In genomic region chr12:29681370-29681769, GRCh38 we compare ENCODE assay signal across 16 cellular contexts.
DNase-seq lines count a peak whose midpoint lies in the region; ATAC-seq and TF ChIP-seq lines count a peak whose summit lies in the region.
"Had no signal": no experiment of that assay in that cellular context is flagged by ENCODE, and none has a peak within 500 bp of the region (broad histone marks: within the 10 kb centered on the region; RNA-seq: fewer than 3 reads in every experiment).

No MANE protein-coding gene starts in this region.

- H3K4me1 ChIP-seq in IMR-90 (ENCODE audit: control insufficient read depth, insufficient read depth, low read length) (peaks cover 3% of the 10 kb centered on the region), PC-9 (replicated peaks; ENCODE audit: insufficient read depth) (no peaks in the 10 kb centered on the region)
- H3K4me1 ChIP-seq: Caco-2 had no signal

- H3K27ac ChIP-seq in IMR-90 (ENCODE audit: insufficient read depth, low read length) = no peak overlapping the region
- H3K27ac ChIP-seq in PC-9 = no peak overlapping the region
- H3K27ac ChIP-seq: C4-2B, HL-60 had no signal

- peaks cover 3 to 5% of the 10 kb centered on the region in 2 experiments; a peak in 3 of 4 replicates for H3K79me1 ChIP-seq in IMR-90 (ENCODE audit: low read depth in 1 of 2, low read length in 2 of 2)

- H2AFZ ChIP-seq in IMR-90 (replicated peaks; ENCODE audit: low read length, poor library complexity) (no peak overlapping the region), PC-9 (no peak overlapping the region)
- H2AFZ ChIP-seq: GM23338 had no signal

- H3K18ac ChIP-seq in IMR-90 (ENCODE audit: low read depth, low read length) = no peak overlapping the region

- no peak overlapping the region for H4K8ac ChIP-seq in IMR-90 (ENCODE audit: low read depth in 2 of 2, low read length in 2 of 2)

- TF ChIP-seq CTCF in IMR-90 (conservative IDR thresholded peaks at IDR 0.05; ENCODE audit: low read depth, low read length) (no peak), choroid plexus epithelial cell (conservative IDR thresholded peaks at IDR 0.05; ENCODE audit: low read depth, low read length) (no peak), PC-9 (conservative IDR thresholded peaks at IDR 0.05) (no peak)

- H3F3A ChIP-seq in PC-9 (ENCODE audit: insufficient read depth, low read depth) = no peaks in the 10 kb centered on the region

- no peak overlapping the region for H2BK15ac ChIP-seq in IMR-90 (ENCODE audit: low read depth, low read length)

- BruUV-seq in IMR-90 (replicated peaks; lab: Mats Ljungman, UMichigan) (no TSS peak), PC-9 (replicated peaks; lab: Mats Ljungman, UMichigan) (no TSS peak)

- H3K23ac ChIP-seq in IMR-90 (ENCODE audit: low read depth, low read length) = no peak overlapping the region

- H3K36me3 ChIP-seq in IMR-90 (ENCODE audit: control insufficient read depth, insufficient read depth, low read length) = peaks cover 7% of the 10 kb centered on the region
- H3K36me3 ChIP-seq in PC-9 (ENCODE audit: low read depth) = no peaks in the 10 kb centered on the region

- H3K79me2 ChIP-seq in PC-9 (ENCODE audit: low read depth) = no peaks in the 10 kb centered on the region

- H4K20me1 ChIP-seq in IMR-90 (ENCODE audit: insufficient read depth, low read length) (0 out of 2 replicates have a peak, but pooled peaks cover 2% of the 10 kb centered on the region), PC-9 (ENCODE audit: insufficient read depth) (no peaks in the 10 kb centered on the region)

- H3K9me1 ChIP-seq in IMR-90 (ENCODE audit: insufficient read depth, low read length) = 0 out of 2 replicates have a peak, but pooled peaks cover 4% of the 10 kb centered on the region

- no peak overlapping the region for H4K5ac ChIP-seq in IMR-90 (ENCODE audit: low read depth, low read length)

- in situ Hi-C loops in IMR-90 (cut with MboI; ENCODE audit: low sequenced_read_pairs) = no loop called here

- H4K91ac ChIP-seq in IMR-90 (ENCODE audit: insufficient read depth, low read depth, low read length) = no peak overlapping the region

- no peak overlapping the region for H2AK9ac ChIP-seq in IMR-90 (replicated peaks; ENCODE audit: low read depth, low read length, poor library complexity)

- no peak for TF ChIP-seq RAD21 in IMR-90 (IDR thresholded peaks at IDR 0.05; ENCODE audit: low read length)

- H3K56ac ChIP-seq in IMR-90 (ENCODE audit: extremely low read depth, insufficient read depth, low read length) = no peak overlapping the region

- H2BK20ac ChIP-seq in IMR-90 (ENCODE audit: low read depth, low read length) = no peak overlapping the region

- no peak for ATAC-seq in IMR-90 (ENCODE audit: low read depth)
- ATAC-seq in left lobe of liver = no peak
- ATAC-seq: GM23338, HCT116 had no signal

- H3K9me2 ChIP-seq in PC-9 (ENCODE audit: insufficient read depth) = no peaks in the 10 kb centered on the region

- CTCF ChIA-PET in IMR-90 (lab: Yijun Ruan, JAX) = no interaction called here
- CTCF ChIA-PET in PC-9 (lab: Charles Lee) = no interaction called here

- H2AK5ac ChIP-seq in IMR-90 (ENCODE audit: low read depth, low read length) = no peak overlapping the region

- H3K4me3 ChIP-seq in IMR-90 (ENCODE audit: insufficient read depth, low read depth, low read length) = no peak overlapping the region
- H3K4me3 ChIP-seq in choroid plexus epithelial cell (ENCODE audit: low read depth, low read length) = no peak overlapping the region
- no peak overlapping the region for H3K4me3 ChIP-seq in PC-9
- H3K4me3 ChIP-seq: GM23338 had no signal

- intact Hi-C loops in IMR-90 (cut with micrococcal nuclease) (no loop called here), PC-9 (cut with micrococcal nuclease; ENCODE audit: unreplicated experiment) (no loop called here)

- dilution Hi-C loops in IMR-90 (cut with HindIII; ENCODE audit: low sequenced_read_pairs, unreplicated experiment) = no loop called here

- H3K4ac ChIP-seq in IMR-90 (ENCODE audit: low read depth, low read length) = no peak overlapping the region

- no peaks in the 10 kb centered on the region for H3K27me3 ChIP-seq in IMR-90 (ENCODE audit: control insufficient read depth, insufficient read depth, low read length)
- H3K27me3 ChIP-seq in PC-9 (ENCODE audit: insufficient read depth, low read depth) = no peaks in the 10 kb centered on the region

- H3K4me2 ChIP-seq in IMR-90 (ENCODE audit: low read depth, low read length) (no peak overlapping the region), PC-9 (no peak overlapping the region)
- H3K4me2 ChIP-seq: GM23338 had no signal

- WGBS in IMR-90 (ENCODE audit: extremely low coverage in 2 of 2, insufficient read length in 1 of 2), 2 experiments = no CpG with 5 or more reads among the region's 1 CpG

- H3K9ac ChIP-seq in IMR-90 (ENCODE audit: low read depth, low read length) = no peak overlapping the region

- H2BK5ac ChIP-seq in IMR-90 (ENCODE audit: low read depth, low read length, poor library complexity, severe bottlenecking) = no peak overlapping the region

- H3K9me3 ChIP-seq in IMR-90 (ENCODE audit: control insufficient read depth, insufficient read depth, low read length) (no peaks in the 10 kb centered on the region), PC-9 (ENCODE audit: insufficient read depth, low read depth) (no peaks in the 10 kb centered on the region)
- H3K9me3 ChIP-seq: Caco-2 had no signal

- POLR2A ChIA-PET in IMR-90 (lab: Charles Lee; ENCODE audit: unreplicated experiment) = no interaction called here
- POLR2A ChIA-PET in PC-9 (lab: Charles Lee; ENCODE audit: unreplicated experiment) = no interaction called here

- DNase-seq in IMR-90 (no peak), OCI-M1 (lab: John Stamatoyannopoulos, UW) (peak; percentile 33), choroid plexus epithelial cell (ENCODE audit: low read depth) (peak; percentile 56), left lobe of liver (ENCODE audit: low spot score) (no peak), PC-9 (no peak), NCI-H146 (lab: John Stamatoyannopoulos, UW) (no peak)
- DNase-seq: ACHN; AML-193; Caco-2; CD4-positive, alpha-beta T cell; H7; HFFc6 had no signal

- H2BK120ac ChIP-seq in IMR-90 (ENCODE audit: low read depth, low read length) = no peak overlapping the region

- no peak overlapping the region for H3K14ac ChIP-seq in IMR-90 (replicated peaks; ENCODE audit: low read depth, low read length)

- TF ChIP-seq POLR2A in IMR-90 (IDR thresholded peaks at IDR 0.05; ENCODE audit: low read depth, low read length) = no peak

TF ChIP-seq in IMR-90, 13 proteins besides CTCF, POLR2A, EP300 and RAD21:
- TF ChIP-seq MAFK (IDR thresholded peaks at IDR 0.05; ENCODE audit: low read depth, low read length) (peak; percentile 33; the same call in 1 of the 2 replicates), NFE2L2 (IDR thresholded peaks at IDR 0.05; ENCODE audit: low read depth, low read length) (no peak)

Comparison
In these comparisons a context has a peak if more than half of its experiments do, and no peak if none do; other contexts are left out.
1. DNase-seq: peak in OCI-M1 (single experiment) and choroid plexus epithelial cell (single experiment); none in IMR-90 (single experiment), left lobe of liver (single experiment), PC-9 (0 of 2) and NCI-H146 (single experiment).